ENCODE assay signal across 10 cellular contexts in the genomic region with DNA sequence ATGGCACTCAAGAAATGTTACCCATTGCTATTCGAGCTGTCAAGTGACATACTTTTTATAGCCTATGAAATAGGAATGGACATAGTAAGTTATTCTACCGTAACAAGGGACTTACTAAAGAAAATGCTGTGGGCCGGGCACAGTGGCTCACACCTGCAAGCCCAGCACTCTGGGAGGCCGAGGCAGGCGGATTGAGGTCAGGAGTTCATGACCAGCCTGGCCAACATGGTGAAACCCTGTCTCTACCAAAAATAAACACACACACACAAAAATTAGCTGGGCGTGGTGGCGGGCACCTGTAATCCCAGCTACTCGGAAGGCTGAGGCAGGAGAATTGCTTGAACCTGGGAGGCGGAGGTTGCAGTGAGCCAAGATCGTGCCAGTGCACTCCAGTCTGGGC. TPM values are rescaled to one million over a fixed set of nuclear protein-coding genes. Genes with fewer than 3 reads are reported as not detected.
"Had no signal": no experiment of that assay in that cellular context is flagged by ENCODE, and none has a peak within 500 bp of the region (broad histone marks: within the 10 kb centered on the region; RNA-seq: fewer than 3 reads in every experiment).

No MANE protein-coding gene starts in this region.

RNA-seq across cellular contexts. Expression of a gene that starts 53.0 kb away (rescaled TPM):
- total RNA-seq: chondrocyte, dermis microvascular lymphatic vessel endothelial cell, esophagus mucosa, esophagus squamous epithelium, glomerular endothelial cell, kidney epithelial cell, left ventricle myocardium superior, lower lobe of right lung, lung microvascular endothelial cell, myocyte had no signal
